18 cellular contexts compared by ENCODE assay signal in the genomic region with DNA sequence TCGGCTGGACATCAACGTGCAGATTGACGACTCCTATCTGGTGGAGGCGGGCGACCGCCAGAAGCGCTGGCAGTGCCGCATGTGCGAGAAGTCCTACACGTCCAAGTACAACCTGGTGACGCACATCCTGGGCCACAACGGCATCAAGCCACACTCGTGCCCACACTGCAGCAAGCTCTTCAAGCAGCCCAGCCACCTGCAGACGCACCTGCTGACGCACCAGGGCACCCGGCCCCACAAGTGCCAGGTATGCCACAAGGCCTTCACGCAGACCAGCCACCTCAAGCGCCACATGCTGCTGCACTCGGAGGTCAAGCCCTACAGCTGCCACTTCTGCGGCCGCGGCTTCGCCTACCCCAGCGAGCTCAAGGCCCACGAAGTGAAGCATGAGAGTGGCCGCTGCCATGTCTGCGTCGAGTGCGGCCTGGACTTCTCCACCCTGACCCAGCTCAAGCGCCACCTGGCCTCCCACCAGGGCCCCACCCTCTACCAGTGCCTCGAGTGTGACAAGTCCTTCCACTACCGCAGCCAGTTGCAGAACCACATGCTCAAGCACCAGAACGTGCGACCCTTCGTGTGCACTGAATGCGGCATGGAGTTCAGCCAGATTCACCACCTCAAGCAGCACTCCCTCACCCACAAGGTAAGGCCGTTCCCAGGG. TPM values are rescaled to one million over a fixed set of nuclear protein-coding genes. Genes with fewer than 3 reads are reported as not detected.
DNase-seq lines count a peak whose midpoint lies in the region; ATAC-seq, FAIRE-seq and TF ChIP-seq lines count a peak whose summit lies in the region.
"Had no signal": no experiment of that assay in that cellular context is flagged by ENCODE, and none has a peak within 500 bp of the region (broad histone marks: within the 10 kb centered on the region; RNA-seq: fewer than 3 reads in every experiment).

No MANE protein-coding gene starts in this region.

- peaks cover 3% of the 10 kb centered on the region; the same call in 1 of the 2 replicates for H4K20me1 ChIP-seq in IMR-90 (ENCODE audit: insufficient read depth, low read length)

- no peak overlapping the region for H2BK20ac ChIP-seq in IMR-90 (ENCODE audit: low read depth, low read length)

- H3K23ac ChIP-seq in IMR-90 (ENCODE audit: low read depth, low read length) = no peak overlapping the region

- H3K4me2 ChIP-seq in IMR-90 (ENCODE audit: low read depth, low read length) = no peak overlapping the region

- H2AK9ac ChIP-seq in IMR-90 (replicated peaks; ENCODE audit: low read depth, low read length, poor library complexity) = peak overlapping the region; percentile 36

- no TSS peak for BruUV-seq in IMR-90 (replicated peaks; lab: Mats Ljungman, UMichigan)

- H3K18ac ChIP-seq in IMR-90 (ENCODE audit: low read depth, low read length) = no peak overlapping the region

- in situ Hi-C loops in IMR-90 (cut with MboI; ENCODE audit: low sequenced_read_pairs) = no loop called here
- in situ Hi-C loops in GM13977 (cut with MboI; ENCODE audit: low pct_unique_long_range_greater_than_20kb, low sequenced_read_pairs, unreplicated experiment) = no loop called here

- H2AFZ ChIP-seq in IMR-90 (replicated peaks; ENCODE audit: low read length, poor library complexity) = no peak overlapping the region
- H2AFZ ChIP-seq: GM23248 had no signal

- FAIRE-seq in kidney (lab: Jason Lieb, UNC) = no peak
- FAIRE-seq: A204.1, GM12878, H54 had no signal

- H3K14ac ChIP-seq in IMR-90 (replicated peaks; ENCODE audit: low read depth, low read length) = no peak overlapping the region

- peaks cover 3% of the 10 kb centered on the region for H3K9me1 ChIP-seq in IMR-90 (ENCODE audit: insufficient read depth, low read length)

- no peak for TF ChIP-seq POLR2A in IMR-90 (IDR thresholded peaks at IDR 0.05; ENCODE audit: low read depth, low read length)
- peak; percentile 15 to 53 (median 45) for TF ChIP-seq POLR2A in body of pancreas (IDR thresholded peaks at IDR 0.05)
- TF ChIP-seq POLR2A in thyroid gland (IDR thresholded peaks at IDR 0.05) = no peak

- dilution Hi-C loops in IMR-90 (cut with HindIII; ENCODE audit: low sequenced_read_pairs, unreplicated experiment) = no loop called here

- H3K4me1 ChIP-seq in IMR-90 (ENCODE audit: control insufficient read depth, insufficient read depth, low read length) = no peaks in the 10 kb centered on the region
- peaks cover 83% of the 10 kb centered on the region for H3K4me1 ChIP-seq in body of pancreas
- peaks cover 11 to 18% of the 10 kb centered on the region in 2 donors for H3K4me1 ChIP-seq in kidney (ENCODE audit: control insufficient read depth in 1 of 2, insufficient read depth in 1 of 2, low read depth in 1 of 2, low read length in 2 of 2)
- H3K4me1 ChIP-seq in thyroid gland = peaks cover 14 to 37% of the 10 kb centered on the region in 2 donors
- H3K4me1 ChIP-seq: BE2C had no signal

- no peak overlapping the region for H3K4ac ChIP-seq in IMR-90 (ENCODE audit: low read depth, low read length)

- CTCF ChIA-PET in IMR-90 (lab: Yijun Ruan, JAX) = interaction anchor here (0.6 kb wide), 1 partner anchor 170 kb away, joined by 3 read pairs; no protein-coding TSS in a partner anchor

- DNase-seq in IMR-90 (no peak), body of pancreas (peak; percentile 72 to 95 (median 88)), kidney (peak; percentile 75), thyroid gland (peak; percentile 94 to 97), left cardiac atrium (no peak), T-helper 2 cell (no peak), GM13977 (ENCODE audit: low spot score) (no peak)
- DNase-seq: ACHN, BE2C, DMS153, DND-41, EL, GM23248, HCEC 1CT had no signal

- 94% methylated on average over 27 of the region's 37 CpGs; no CpG with 5 or more reads in 1 of the 2 experiments for WGBS in IMR-90 (ENCODE audit: extremely low coverage in 2 of 2, insufficient read length in 1 of 2), 2 experiments
- 73 to 74% methylated on average over 12 to 37 of the region's 37 CpGs for WGBS in body of pancreas, 2 donors
- WGBS in thyroid gland, 2 donors = 28 to 72% methylated on average over 7 to 25 of the region's 37 CpGs

- H2BK15ac ChIP-seq in IMR-90 (ENCODE audit: low read depth, low read length) = no peak overlapping the region

- H3K27ac ChIP-seq in IMR-90 (ENCODE audit: insufficient read depth, low read length) (no peak overlapping the region), body of pancreas (peak overlapping the region; percentile 84 to 93 (median 88)), kidney (ENCODE audit: low read depth in 2 of 2, low read length in 2 of 2) (no peak overlapping the region), thyroid gland (peak overlapping the region in 2 of 3 donors; percentile 15 to 26)
- H3K27ac ChIP-seq: C4-2B, GM23248 had no signal

- H3K79me1 ChIP-seq in IMR-90 (ENCODE audit: low read depth in 1 of 2, low read length in 2 of 2) = peaks cover 3 to 26% of the 10 kb centered on the region in 2 experiments; a peak in 3 of 4 replicates

- H3K9me3 ChIP-seq in IMR-90 (ENCODE audit: control insufficient read depth, insufficient read depth, low read length) = no peaks in the 10 kb centered on the region
- no peaks in the 10 kb centered on the region for H3K9me3 ChIP-seq in body of pancreas
- no peaks in the 10 kb centered on the region for H3K9me3 ChIP-seq in kidney (ENCODE audit: control insufficient read depth in 1 of 2, low read length in 2 of 2)
- H3K9me3 ChIP-seq in thyroid gland = no peaks in the 10 kb centered on the region
- H3K9me3 ChIP-seq: BE2C had no signal

- no peak overlapping the region for H4K91ac ChIP-seq in IMR-90 (ENCODE audit: insufficient read depth, low read depth, low read length)

- no peak overlapping the region for H2BK5ac ChIP-seq in IMR-90 (ENCODE audit: low read depth, low read length, poor library complexity, severe bottlenecking)

- H3K4me3 ChIP-seq in IMR-90 (ENCODE audit: insufficient read depth, low read depth, low read length) (no peak overlapping the region), body of pancreas (no peak overlapping the region), kidney (ENCODE audit: low read length in 2 of 2) (no peak overlapping the region), thyroid gland (replicated peaks in 1 of 3) (no peak overlapping the region)
- H3K4me3 ChIP-seq: GM12878, GM23248 had no signal

- no peaks in the 10 kb centered on the region for H3K27me3 ChIP-seq in IMR-90 (ENCODE audit: control insufficient read depth, insufficient read depth, low read length)
- H3K27me3 ChIP-seq in body of pancreas = no peaks in the 10 kb centered on the region
- H3K27me3 ChIP-seq in thyroid gland = no peaks in the 10 kb centered on the region
- H3K27me3 ChIP-seq: BE2C had no signal

- POLR2A ChIA-PET in IMR-90 (lab: Charles Lee; ENCODE audit: unreplicated experiment) = no interaction called here

- H3K56ac ChIP-seq in IMR-90 (ENCODE audit: extremely low read depth, insufficient read depth, low read length) = no peak overlapping the region

- no peak for TF ChIP-seq RAD21 in IMR-90 (IDR thresholded peaks at IDR 0.05; ENCODE audit: low read length)

- H4K5ac ChIP-seq in IMR-90 (ENCODE audit: low read depth, low read length) = no peak overlapping the region

- no peak for TF ChIP-seq CTCF in IMR-90 (conservative IDR thresholded peaks at IDR 0.05; ENCODE audit: low read depth, low read length)
- TF ChIP-seq CTCF in body of pancreas (IDR thresholded peaks at IDR 0.05) = no peak
- no peak for TF ChIP-seq CTCF in kidney (IDR thresholded peaks at IDR 0.05; ENCODE audit: borderline replicate concordance, extremely low read depth, insufficient read depth)
- no peak for TF ChIP-seq CTCF in thyroid gland (IDR thresholded peaks at IDR 0.05)
- TF ChIP-seq CTCF in GM13977 (IDR thresholded peaks at IDR 0.05; ENCODE audit: extremely low read depth, insufficient read depth, missing control alignments) = no peak

- ATAC-seq in IMR-90 (ENCODE audit: low read depth) = no peak
- ATAC-seq in body of pancreas = peak; percentile 57
- no peak for ATAC-seq in left cardiac atrium
- ATAC-seq: GM12878 had no signal

- no peak overlapping the region for H2BK120ac ChIP-seq in IMR-90 (ENCODE audit: low read depth, low read length)

- H3K36me3 ChIP-seq in IMR-90 (ENCODE audit: control insufficient read depth, insufficient read depth, low read length) = peaks cover 19% of the 10 kb centered on the region
- H3K36me3 ChIP-seq in body of pancreas (replicated peaks in 1 of 2; ENCODE audit: insufficient read depth in 1 of 2, low read depth in 2 of 2) = no peaks in the 10 kb centered on the region
- peaks cover 3 to 8% of the 10 kb centered on the region in 2 donors for H3K36me3 ChIP-seq in kidney (ENCODE audit: control insufficient read depth in 1 of 2, insufficient read depth in 2 of 2, low read length in 2 of 2)
- no peaks in the 10 kb centered on the region for H3K36me3 ChIP-seq in thyroid gland
- H3K36me3 ChIP-seq: BE2C had no signal

- H4K8ac ChIP-seq in IMR-90 (ENCODE audit: low read depth in 2 of 2, low read length in 2 of 2) = no peak overlapping the region

- H3K9ac ChIP-seq in IMR-90 (ENCODE audit: low read depth, low read length) = no peak overlapping the region
- no peak overlapping the region for H3K9ac ChIP-seq in kidney (ENCODE audit: low read length in 2 of 2)
- H3K9ac ChIP-seq: GM23248 had no signal

- no peak overlapping the region for H2AK5ac ChIP-seq in IMR-90 (ENCODE audit: low read depth, low read length)

- intact Hi-C loops in IMR-90 (cut with micrococcal nuclease) = no loop called here
- intact Hi-C loops in body of pancreas (cut with DNase I) = no loop called here
- intact Hi-C loops in kidney (cut with DNase I) = loop anchor here (10.0 kb wide), 1 partner anchor 163 kb away; no protein-coding TSS in a partner anchor
- intact Hi-C loops in thyroid gland (cut with DNase I) = loop anchor here (10.0 kb wide), 1 partner anchor 63 kb away; the partner anchor contains the start of gene ZNF710
- intact Hi-C loops in left cardiac atrium (cut with DNase I) = loop anchor here in 1 of 2 donors (5.0 kb wide), 1 partner anchor 156 kb away; the partner anchor contains the start of gene ARPIN

TF ChIP-seq in IMR-90, 13 proteins besides CTCF, POLR2A, EP300 and RAD21 (continues in another document):
- TF ChIP-seq MAFK (IDR thresholded peaks at IDR 0.05; ENCODE audit: low read depth, low read length) (no peak), MAZ (IDR thresholded peaks at IDR 0.05; ENCODE audit: borderline replicate concordance, low read depth, low read length) (no peak)

RNA-seq across cellular contexts. Expression of gene IDH2, which starts 34.2 kb away (rescaled TPM):
- total RNA-seq in IMR-90 (2012; rRNA removed) (87.2 and 118 TPM in 2 replicates), body of pancreas (10 to 100 TPM; 77.5 to 78.6 TPM), kidney (87.0 TPM), thyroid gland (10 to 100 TPM; 29.4 to 49.6 (median 33.5) TPM), left cardiac atrium (100 to 1,000 TPM; 242 to 257 TPM)
- polyA plus RNA-seq in IMR-90 (2012; rRNA removed) (84.2 and 84.9 TPM in 2 replicates), kidney (ENCODE audit: insufficient read depth, low read depth, low replicate concordance) (545 TPM)
- 49.5 and 94.7 TPM in 2 replicates for polyA plus RNA-seq in IMR-90 (2012; cell fraction: cytosol; rRNA removed)
- polyA plus RNA-seq in IMR-90 (2012; cell fraction: nucleus; rRNA removed; ENCODE audit: low replicate concordance) = 37.6 and 62.1 TPM in 2 replicates

Comparison
In these comparisons a context has a peak if more than half of its experiments do, and no peak if none do; other contexts are left out.
1. DNase-seq: peak in body of pancreas (4 of 4), kidney (single experiment) and thyroid gland (2 of 2); none in IMR-90 (single experiment), left cardiac atrium (single experiment), T-helper 2 cell (0 of 5) and GM13977 (single experiment).
2. H3K27ac ChIP-seq: peak in body of pancreas (4 of 4) and thyroid gland (2 of 3); none in IMR-90 (single experiment) and kidney (0 of 2).
3. POLR2A ChIP-seq: peak in body of pancreas (3 of 3); none in IMR-90 (single experiment) and thyroid gland (0 of 2).
4. intact Hi-C loops: an anchor here in kidney (10.0 kb wide) and thyroid gland (10.0 kb wide); none called in IMR-90 and body of pancreas.